Comparison of ENCODE assay signal across 8 cellular contexts in the genomic region with DNA sequence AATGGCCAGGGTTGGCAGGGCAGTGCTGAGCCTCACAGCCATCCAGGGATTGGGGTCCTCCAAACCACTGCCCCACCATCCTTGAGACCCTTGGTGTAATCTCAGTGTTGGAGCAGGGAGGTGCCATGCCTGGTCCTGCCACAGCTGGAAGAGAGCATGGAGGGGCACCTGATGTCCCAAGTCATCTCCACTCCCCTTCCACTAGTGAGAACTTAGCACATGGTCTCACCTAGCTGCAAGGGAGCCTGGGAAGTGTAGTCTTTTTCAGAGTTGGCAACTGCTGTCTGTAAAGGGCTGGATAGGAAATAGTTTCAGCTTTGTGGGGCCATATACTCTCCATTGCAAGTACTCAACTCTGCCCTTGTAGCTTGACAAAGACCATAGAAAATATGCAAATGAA.
"Had no signal": no experiment of that assay in that cellular context is flagged by ENCODE, and none has a peak within 500 bp of the region (broad histone marks: within the 10 kb centered on the region; RNA-seq: fewer than 3 reads in every experiment).

No MANE protein-coding gene starts in this region.

- H3K9me3 ChIP-seq: HAP-1 had no signal

- H3K27ac ChIP-seq: GM23248, HL-60 had no signal

- FAIRE-seq: HepG2 had no signal

- H3K4me1 ChIP-seq: HAP-1 had no signal

- DNase-seq: GM23248, GOT3, H7, KG1 had no signal

- H3K9ac ChIP-seq: GM23248 had no signal

- ATAC-seq: HCT116, HepG2 had no signal

- H2AFZ ChIP-seq: GM23248 had no signal

- H3K4me3 ChIP-seq: GM23248, HAP-1 had no signal

- H3K36me3 ChIP-seq: HAP-1 had no signal
